Comparison of ENCODE assay signal across 1 cellular context in genomic region chr15:52803543-52804306, GRCh38.
TF ChIP-seq lines count a peak whose summit lies in the region.

No MANE protein-coding gene starts in this region.

TF ChIP-seq in IMR-90, 13 proteins besides CTCF, POLR2A, EP300 and RAD21 (continued from another document):
- no peak for TF ChIP-seq USF2 (IDR thresholded peaks at IDR 0.05; ENCODE audit: low read depth, low read length)
